29 cellular contexts compared by ENCODE assay signal in genomic region chr2:50374117-50374516, GRCh38.
"Had no signal": no experiment of that assay in that cellular context is flagged by ENCODE, and none has a peak within 500 bp of the region (broad histone marks: within the 10 kb centered on the region; RNA-seq: fewer than 3 reads in every experiment).

No MANE protein-coding gene starts in this region.

- H3K27me3 Mint-ChIP-seq: effector memory CD8-positive, alpha-beta T cell had no signal

- H3K9me3 ChIP-seq: colonic mucosa, esophagus muscularis mucosa, esophagus squamous epithelium, gastrocnemius medialis, gastroesophageal sphincter, heart left ventricle, heart right ventricle had no signal

- H3K27ac ChIP-seq: colonic mucosa, coronary artery, dorsolateral prefrontal cortex, epithelial cell of prostate, esophagus muscularis mucosa, esophagus squamous epithelium, foreskin keratinocyte, gastrocnemius medialis, gastroesophageal sphincter, heart left ventricle, heart right ventricle had no signal

- H3K27ac Mint-ChIP-seq: dendritic cell treated with granulocyte-macrophage colony-stimulating factor and Interleukin-4, amounts not matched to agents 40 ng/mL and 50 ng/mL, for 4 days; effector memory CD8-positive, alpha-beta T cell; endodermal cell had no signal

- H3K36me3 ChIP-seq: colonic mucosa, esophagus muscularis mucosa, esophagus squamous epithelium, gastrocnemius medialis, gastroesophageal sphincter, heart left ventricle, heart right ventricle had no signal

- H3K4me1 ChIP-seq: colonic mucosa, esophagus muscularis mucosa, esophagus squamous epithelium, foreskin keratinocyte, gastrocnemius medialis, gastroesophageal sphincter, heart left ventricle, heart right ventricle had no signal

- H3K4me3 Mint-ChIP-seq: dendritic cell treated with granulocyte-macrophage colony-stimulating factor and Interleukin-4, amounts not matched to agents 40 ng/mL and 50 ng/mL, for 4 days; effector memory CD8-positive, alpha-beta T cell; endodermal cell had no signal

- FAIRE-seq: colon, endometrium, endothelial cell of umbilical vein, frontal cortex had no signal

- H3K4me3 ChIP-seq: colonic mucosa, coronary artery, dorsolateral prefrontal cortex, esophagus muscularis mucosa, esophagus squamous epithelium, gastrocnemius medialis, gastroesophageal sphincter, heart left ventricle, heart right ventricle had no signal

- H3K27me3 ChIP-seq: colonic mucosa, dorsolateral prefrontal cortex, esophagus muscularis mucosa, esophagus squamous epithelium, gastrocnemius medialis, gastroesophageal sphincter had no signal

- ATAC-seq: effector memory CD8-positive, alpha-beta T cell; esophagus mucosa; foreskin keratinocyte; gastrocnemius medialis; gastroesophageal sphincter; heart left ventricle; heart right ventricle had no signal

- H3K9me3 Mint-ChIP-seq: dendritic cell treated with granulocyte-macrophage colony-stimulating factor and Interleukin-4, amounts not matched to agents 40 ng/mL and 50 ng/mL, for 4 days; endodermal cell had no signal

- DNase-seq: colonic mucosa; cortex of kidney; dermis blood vessel endothelial cell; dorsolateral prefrontal cortex; effector CD4-positive, alpha-beta T cell; effector CD8-positive, alpha-beta T cell; effector memory CD4-positive, alpha-beta T cell; effector memory CD8-positive, alpha-beta T cell; endodermal cell; erythroblast; esophagus squamous epithelium; foreskin fibroblast; foreskin keratinocyte; foreskin melanocyte; gastrocnemius medialis; glutamatergic neuron; head of caudate nucleus; heart left ventricle; heart right ventricle had no signal
